20 cellular contexts compared by ENCODE assay signal in genomic region chrX:72358313-72358712, GRCh38. TPM values are rescaled to one million over a fixed set of nuclear protein-coding genes. Genes with fewer than 3 reads are reported as not detected.
DNase-seq lines count a peak whose midpoint lies in the region; ATAC-seq, FAIRE-seq and TF ChIP-seq lines count a peak whose summit lies in the region.
"Had no signal": no experiment of that assay in that cellular context is flagged by ENCODE, and none has a peak within 500 bp of the region (broad histone marks: within the 10 kb centered on the region; RNA-seq: fewer than 3 reads in every experiment).

No MANE protein-coding gene starts in this region.

- no peak overlapping the region for H3K4me3 Mint-ChIP-seq in stimulated activated naive CD8-positive, alpha-beta T cell treated with anti-CD3 and anti-CD28 coated beads, Interleukin-15, amount 100 ng/mL, for 72 hours
- H3K4me3 Mint-ChIP-seq: activated CD4-positive, alpha-beta T cell treated with anti-CD3 and anti-CD28 coated beads, Interleukin-2, amount 10 ng/mL, durations not matched to agents 7 days and 5 days; activated naive CD8-positive, alpha-beta T cell; naive thymus-derived CD4-positive, alpha-beta T cell had no signal

- no peaks in the 10 kb centered on the region for H3K4me1 ChIP-seq in foreskin keratinocyte
- H3K4me1 ChIP-seq: tibial nerve had no signal

- no peak overlapping the region for H3K27ac ChIP-seq in foreskin keratinocyte
- H3K27ac ChIP-seq: C4-2B, tibial nerve had no signal

- H3K27ac Mint-ChIP-seq in stimulated activated naive CD8-positive, alpha-beta T cell treated with anti-CD3 and anti-CD28 coated beads, Interleukin-15, amount 100 ng/mL, for 72 hours, result peak overlapping the region in 1 of 2 donors; percentile 57
- H3K27ac Mint-ChIP-seq: activated CD4-positive, alpha-beta T cell treated with anti-CD3 and anti-CD28 coated beads, Interleukin-2, amount 10 ng/mL, durations not matched to agents 7 days and 5 days; activated naive CD8-positive, alpha-beta T cell; naive thymus-derived CD4-positive, alpha-beta T cell had no signal

- H3K9me3 Mint-ChIP-seq in stimulated activated naive CD8-positive, alpha-beta T cell treated with anti-CD3 and anti-CD28 coated beads, Interleukin-15, amount 100 ng/mL, for 72 hours, result no peaks in the 10 kb centered on the region
- H3K9me3 Mint-ChIP-seq: activated CD4-positive, alpha-beta T cell treated with anti-CD3 and anti-CD28 coated beads, Interleukin-2, amount 10 ng/mL, durations not matched to agents 7 days and 5 days had no signal

- H3K4me1 Mint-ChIP-seq in stimulated activated naive CD8-positive, alpha-beta T cell treated with anti-CD3 and anti-CD28 coated beads, Interleukin-15, amount 100 ng/mL, for 72 hours, result no peaks in the 10 kb centered on the region
- H3K4me1 Mint-ChIP-seq: activated CD4-positive, alpha-beta T cell treated with anti-CD3 and anti-CD28 coated beads, Interleukin-2, amount 10 ng/mL, durations not matched to agents 7 days and 5 days; naive thymus-derived CD4-positive, alpha-beta T cell had no signal

- ATAC-seq in foreskin keratinocyte, result peak; percentile 88
- no peak for ATAC-seq in GM18498 (IDR thresholded peaks at IDR 0.05; ENCODE audit: unreplicated experiment)
- ATAC-seq in HG03565 (IDR thresholded peaks at IDR 0.05; ENCODE audit: unreplicated experiment), result no peak
- no peak for ATAC-seq in stimulated activated naive CD8-positive, alpha-beta T cell treated with anti-CD3 and anti-CD28 coated beads, Interleukin-15, amount 100 ng/mL, for 72 hours
- ATAC-seq: naive thymus-derived CD4-positive, alpha-beta T cell had no signal

- no peak for TF ChIP-seq CTCF in foreskin keratinocyte (conservative IDR thresholded peaks at IDR 0.05)

- FAIRE-seq in GM19239 (lab: Jason Lieb, UNC), result no peak
- FAIRE-seq: frontal cortex had no signal

- H3K27me3 Mint-ChIP-seq in stimulated activated naive CD8-positive, alpha-beta T cell treated with anti-CD3 and anti-CD28 coated beads, Interleukin-15, amount 100 ng/mL, for 72 hours, result no peaks in the 10 kb centered on the region
- H3K27me3 Mint-ChIP-seq: activated CD4-positive, alpha-beta T cell treated with anti-CD3 and anti-CD28 coated beads, Interleukin-2, amount 10 ng/mL, durations not matched to agents 7 days and 5 days; activated naive CD8-positive, alpha-beta T cell; naive thymus-derived CD4-positive, alpha-beta T cell had no signal

- H3K27me3 ChIP-seq in foreskin keratinocyte, result no peaks in the 10 kb centered on the region

- DNase-seq in HS-27A (ENCODE audit: low read depth), result peak; percentile 1
- peak; percentile 28 for DNase-seq in SW480 (ENCODE audit: low spot score)
- peak in 1 of 2 donors; percentile 34 for DNase-seq in foreskin keratinocyte
- DNase-seq in GM19239 (ENCODE audit: insufficient read length, low spot score), result no peak
- DNase-seq in stimulated activated naive CD8-positive, alpha-beta T cell treated with anti-CD3 and anti-CD28 coated beads, Interleukin-15, amount 100 ng/mL, for 72 hours, result no peak
- DNase-seq: activated CD4-positive, alpha-beta T cell treated with anti-CD3 and anti-CD28 coated beads, Interleukin-2, amount 10 ng/mL, durations not matched to agents 7 days and 5 days; DMS53; naive thymus-derived CD4-positive, alpha-beta T cell; NCI-H1694; NK-92 treated with Interleukin-12 subunit alpha and Interleukin-12 subunit beta, amount 100 ng/mL, for 24 hours; SHP77 treated with DMSO at 0.1 percent for 48 hours; T-helper 9 cell had no signal

RNA-seq across cellular contexts. Expression of gene CITED1, which starts 52.6 kb away (rescaled TPM):
- total RNA-seq in foreskin keratinocyte, result 0.28 TPM in 1 of 2 replicates, not detected in the other
- polyA plus RNA-seq in foreskin keratinocyte, result 0.16 and 0.22 TPM in 2 replicates
- total RNA-seq: activated CD4-positive, alpha-beta T cell treated with anti-CD3 and anti-CD28 coated beads, Interleukin-2, amount 10 ng/mL, durations not matched to agents 7 days and 5 days; liver; posterior vena cava had no signal
- polyA plus RNA-seq: naive thymus-derived CD4-positive, alpha-beta T cell had no signal

Comparison
In these comparisons a context has a peak if more than half of its experiments do, and no peak if none do; other contexts are left out.
1. DNase-seq: peak in HS-27A (single experiment) and SW480 (single experiment); none in GM19239 (single experiment) and stimulated activated naive CD8-positive, alpha-beta T cell treated with anti-CD3 and anti-CD28 coated beads, Interleukin-15, amount 100 ng/mL, for 72 hours (0 of 2).